Comparison of ENCODE assay signal across 1 cellular context in genomic region chr2:195656131-195656858, GRCh38.
TF ChIP-seq lines count a peak whose summit lies in the region.

No MANE protein-coding gene starts in this region.

TF ChIP-seq in K562, 482 proteins besides CTCF, POLR2A, EP300 and RAD21 (continued from another document and continues in another):
- TF ChIP-seq ZNF609 (CRISPR knock-in tag; IDR thresholded peaks at IDR 0.05; ENCODE audit: borderline replicate concordance) (no peak), ZBED1 (IDR thresholded peaks at IDR 0.05) (no peak), SP2 (IDR thresholded peaks at IDR 0.05; ENCODE audit: extremely low read depth, low read depth, low read length, poor library complexity, severe bottlenecking) (no peak), SREBF1 (IDR thresholded peaks at IDR 0.05; ENCODE audit: borderline replicate concordance, low read depth, low read length) (no peak), PYGO2 (tag; IDR thresholded peaks at IDR 0.05) (no peak), NFIX (CRISPR knock-in tag; IDR thresholded peaks at IDR 0.05; ENCODE audit: low read depth) (peak; percentile 31; the same call in 1 of the 2 replicates), NR3C1 (CRISPR knock-in tag; IDR thresholded peaks at IDR 0.05) (no peak), ZBTB49 (CRISPR knock-in tag; IDR thresholded peaks at IDR 0.05; ENCODE audit: borderline replicate concordance) (no peak), KDM2B (CRISPR knock-in tag; IDR thresholded peaks at IDR 0.05) (no peak), CC2D1A (IDR thresholded peaks at IDR 0.05) (no peak), SMAD1 (IDR thresholded peaks at IDR 0.05; ENCODE audit: low read depth, low read length, partially characterized antibody) (no peak), ZNF318 (IDR thresholded peaks at IDR 0.05; ENCODE audit: borderline replicate concordance in 1 of 2, low read depth in 1 of 2) (no peak), FOSL1 (tag; conservative IDR thresholded peaks at IDR 0.05) (no peak; the same call in none of the 2 replicates), KLF13 (tag; IDR thresholded peaks at IDR 0.05; ENCODE audit: borderline replicate concordance, low read depth) (no peak), ZFP30 (CRISPR knock-in tag; IDR thresholded peaks at IDR 0.05; ENCODE audit: borderline replicate concordance) (no peak), STAT5B (CRISPR knock-in tag; IDR thresholded peaks at IDR 0.05) (no peak), ZNF316 (IDR thresholded peaks at IDR 0.05) (no peak), MAX (CRISPR knock-in tag; IDR thresholded peaks at IDR 0.05) (no peak), ZNF274 (IDR thresholded peaks at IDR 0.05; ENCODE audit: borderline replicate concordance, low read depth, low read length) (no peak), ZNF780A (CRISPR knock-in tag; IDR thresholded peaks at IDR 0.05) (no peak), ZNF408 (CRISPR knock-in tag; IDR thresholded peaks at IDR 0.05; ENCODE audit: low read depth) (no peak), BRD9 (IDR thresholded peaks at IDR 0.05; ENCODE audit: low read depth, partially characterized antibody) (no peak), ZFP36 (IDR thresholded peaks at IDR 0.05; ENCODE audit: low read depth, low read length, partially characterized antibody) (no peak), ZHX1 (conservative IDR thresholded peaks at IDR 0.05; ENCODE audit: low read length) (no peak), JUND (IDR thresholded peaks at IDR 0.05; ENCODE audit: borderline replicate concordance, low read depth, low read length) (0 out of 2 replicates have a peak, but pooled peaks have one; percentile 26), JUND (tag; IDR thresholded peaks at IDR 0.05; ENCODE audit: borderline replicate concordance, low read depth, low read length) (no peak), XRCC3 (IDR thresholded peaks at IDR 0.05) (no peak)
